Comparison of ENCODE assay signal across 9 cellular contexts in the genomic region with DNA sequence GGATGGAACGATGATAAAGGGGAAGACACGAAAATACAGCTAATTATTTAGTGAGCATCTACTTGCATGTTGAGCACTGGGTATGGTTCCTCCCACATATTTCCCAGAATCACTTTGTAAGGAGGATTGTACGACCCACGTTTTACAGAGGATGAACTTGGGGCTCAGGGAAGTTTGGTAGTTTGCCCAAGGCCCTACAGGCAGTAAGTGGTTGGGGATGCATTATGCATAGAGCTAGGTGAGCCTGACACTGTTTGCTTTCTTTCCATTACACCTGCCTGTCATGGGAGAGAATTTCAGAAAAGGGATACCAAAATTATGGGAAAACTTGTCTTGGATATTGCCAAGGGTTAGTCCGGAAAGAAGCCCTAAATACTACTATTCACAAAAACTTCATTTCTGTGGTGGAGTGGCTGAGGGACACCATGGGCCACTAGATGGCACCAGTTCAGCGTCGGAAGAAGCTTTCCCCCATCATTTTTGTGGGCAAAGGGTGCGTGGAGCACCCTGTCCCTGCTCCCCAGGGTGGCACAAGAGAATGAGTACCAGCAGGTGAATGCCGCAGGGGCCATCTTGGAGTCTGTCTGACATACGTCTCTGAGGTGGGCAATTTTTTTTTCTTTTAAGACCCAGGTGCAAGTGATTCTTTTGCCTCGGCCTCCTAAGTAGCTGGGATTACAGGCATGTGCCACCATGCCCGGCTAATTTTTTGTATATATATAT. TPM values are rescaled to one million over a fixed set of nuclear protein-coding genes. Genes with fewer than 3 reads are reported as not detected.
DNase-seq lines count a peak whose midpoint lies in the region; ATAC-seq and TF ChIP-seq lines count a peak whose summit lies in the region.
"Had no signal": no experiment of that assay in that cellular context is flagged by ENCODE, and none has a peak within 500 bp of the region (broad histone marks: within the 10 kb centered on the region; RNA-seq: fewer than 3 reads in every experiment).

No MANE protein-coding gene starts in this region.

- TF ChIP-seq CTCF in GM12865 (IDR thresholded peaks at IDR 0.05; ENCODE audit: insufficient read depth, low read depth, low read length, missing control alignments) = peak; percentile 84

- H3K4me3 ChIP-seq in GM12865 (ENCODE audit: low read depth, low read length) = no peak overlapping the region

- peaks cover 21% of the 10 kb centered on the region for H3K27me3 Mint-ChIP-seq in T-helper 17 cell

- H3K4me3 Mint-ChIP-seq in T-helper 17 cell = no peak overlapping the region
- H3K4me3 Mint-ChIP-seq: activated naive CD8-positive, alpha-beta T cell had no signal

- peak; percentile 70 for DNase-seq in GM12865 (ENCODE audit: low read depth)
- peak; percentile 15 for DNase-seq in NCI-H1417 treated with DMSO at 0.1 percent for 48 hours (lab: John Stamatoyannopoulos, UW)
- DNase-seq in T-helper 17 cell = peak; percentile 23 to 37 (median 26)
- peak; percentile 75 for DNase-seq in astrocyte of the hippocampus (ENCODE audit: low read depth, low spot score)
- DNase-seq in inferior parietal cortex (ENCODE audit: extremely low spot score) = peak; percentile 74
- peak; percentile 56 to 57 for DNase-seq in stimulated activated CD4-positive, alpha-beta T cell treated with anti-CD3 and anti-CD28 coated beads, Interleukin-2, amount 100 ng/mL, for 24 hours
- no peak for DNase-seq in GF-D8 (lab: John Stamatoyannopoulos, UW)

- ATAC-seq in T-helper 17 cell (peak; percentile 82), HG02798 (IDR thresholded peaks at IDR 0.05; ENCODE audit: poor library complexity, unreplicated experiment) (no peak)

- no peaks in the 10 kb centered on the region for H3K36me3 Mint-ChIP-seq in T-helper 17 cell (ENCODE audit: low read depth)
- H3K36me3 Mint-ChIP-seq: activated naive CD8-positive, alpha-beta T cell had no signal

- no peak overlapping the region for H3K27ac Mint-ChIP-seq in T-helper 17 cell
- H3K27ac Mint-ChIP-seq: activated naive CD8-positive, alpha-beta T cell had no signal

- no peaks in the 10 kb centered on the region for H3K4me1 Mint-ChIP-seq in T-helper 17 cell

- H3K9me3 ChIP-seq in T-helper 17 cell (ENCODE audit: control insufficient read depth, low read length, poor library complexity, severe bottlenecking) = no peaks in the 10 kb centered on the region

RNA-seq across cellular contexts. Expression of a gene that starts 18.3 kb away (rescaled TPM):
- 1,000 to 10,000 TPM; 2,529 to 2,560 TPM for total RNA-seq in T-helper 17 cell

RNA-seq across cellular contexts. Expression of a gene that starts 23.5 kb away (rescaled TPM):
- total RNA-seq in T-helper 17 cell = 10 to 100 TPM; 31.3 to 32.1 TPM

RNA-seq across cellular contexts. Expression of a gene that starts 50.1 kb away (rescaled TPM):
- 10 to 100 TPM; 53.3 to 68.4 TPM for total RNA-seq in T-helper 17 cell

RNA-seq across cellular contexts. Expression of a gene that starts 51.3 kb away (rescaled TPM):
- total RNA-seq in T-helper 17 cell = not detected
